ENCODE assay signal across 31 cellular contexts in genomic region chr13:93190006-93190405, GRCh38. TPM values are rescaled to one million over a fixed set of nuclear protein-coding genes. Genes with fewer than 3 reads are reported as not detected.
"Had no signal": no experiment of that assay in that cellular context is flagged by ENCODE, and none has a peak within 500 bp of the region (broad histone marks: within the 10 kb centered on the region; RNA-seq: fewer than 3 reads in every experiment).

No MANE protein-coding gene starts in this region.

- H3K9me3 ChIP-seq: ascending aorta, breast epithelium, colonic mucosa, esophagus squamous epithelium, gastroesophageal sphincter had no signal

- H3K4me3 ChIP-seq: ascending aorta, breast epithelium, cardiac muscle cell, colonic mucosa, esophagus squamous epithelium, gastroesophageal sphincter, heart right ventricle had no signal

- H3K27ac ChIP-seq: ascending aorta, breast epithelium, cardiac muscle cell, colonic mucosa, epithelial cell of prostate, esophagus squamous epithelium, gastroesophageal sphincter, heart right ventricle had no signal

- H3K36me3 ChIP-seq: ascending aorta, breast epithelium, cardiac muscle cell, colonic mucosa, esophagus squamous epithelium, gastroesophageal sphincter, heart right ventricle had no signal

- H3K27me3 ChIP-seq: ascending aorta, breast epithelium, cardiac muscle cell, colonic mucosa, esophagus squamous epithelium, gastroesophageal sphincter, heart right ventricle had no signal

- DNase-seq: activated CD4-positive, alpha-beta memory T cell treated with anti-CD3 and anti-CD28 coated beads for 36 hours; activated CD4-positive, alpha-beta T cell treated with anti-CD3 and anti-CD28 coated beads for 36 hours; activated CD4-positive, alpha-beta T cell treated with anti-CD3 and anti-CD28 coated beads, Interleukin-2, amount 10 ng/mL, durations not matched to agents 24 days and 14 days; activated CD4-positive, CD25-positive, alpha-beta regulatory T cell; activated CD4-positive, CD25-positive, alpha-beta regulatory T cell treated with anti-CD3 and anti-CD28 coated beads, Interleukin-2, amount 50 U/mL, for 72 hours; activated CD8-positive, alpha-beta memory T cell treated with anti-CD3 and anti-CD28 coated beads, Interleukin-2, amount 10 ng/mL, durations not matched to agents 7 days and 5 days; activated CD8-positive, alpha-beta memory T cell treated with anti-CD3 and anti-CD28 coated beads, Interleukin-2, amount 50 U/mL, for 4 hours; activated CD8-positive, alpha-beta T cell treated with anti-CD3 and anti-CD28 coated beads, Interleukin-2, amount 10 ng/mL, durations not matched to agents 7 days and 5 days; activated gamma-delta T cell; activated naive CD4-positive, alpha-beta T cell; activated naive CD4-positive, alpha-beta T cell treated with anti-CD3 and anti-CD28 coated beads, Interleukin-2, amount 10 ng/mL, durations not matched to agents 7 days and 5 days; activated naive CD8-positive, alpha-beta T cell treated with anti-CD3 and anti-CD28 coated beads, Interleukin-2, amount 10 ng/mL, durations not matched to agents 7 days and 5 days; activated T-cell treated with anti-CD3 and anti-CD28 coated beads, Interleukin-2, amount 50 U/mL, for 24 hours; activated T-cell treated with anti-CD3 and anti-CD28 coated beads, Interleukin-2, amount 50 U/mL, for 72 hours; central memory CD4-positive, alpha-beta T cell; cerebellar nuclear complex; colonic mucosa; effector CD8-positive, alpha-beta T cell; esophagus squamous epithelium; foreskin melanocyte; heart right ventricle; T-helper 17 cell; T1000 had no signal

- H3K4me1 ChIP-seq: ascending aorta, breast epithelium, colonic mucosa, esophagus squamous epithelium, gastroesophageal sphincter, heart right ventricle had no signal

RNA-seq across cellular contexts. Expression of gene GPC6, which starts 36.6 kb away (rescaled TPM):
- total RNA-seq: activated CD4-positive, alpha-beta memory T cell treated with anti-CD3 and anti-CD28 coated beads for 36 hours; activated CD4-positive, alpha-beta T cell treated with anti-CD3 and anti-CD28 coated beads for 36 hours; activated CD4-positive, alpha-beta T cell treated with anti-CD3 and anti-CD28 coated beads, Interleukin-2, amount 10 ng/mL, durations not matched to agents 24 days and 14 days; activated CD8-positive, alpha-beta memory T cell treated with anti-CD3 and anti-CD28 coated beads for 36 hours; activated CD8-positive, alpha-beta memory T cell treated with anti-CD3 and anti-CD28 coated beads, Interleukin-2, amount 10 ng/mL, durations not matched to agents 7 days and 5 days; activated CD8-positive, alpha-beta T cell treated with anti-CD3 and anti-CD28 coated beads, Interleukin-2, amount 10 ng/mL, durations not matched to agents 7 days and 5 days; activated naive CD4-positive, alpha-beta T cell treated with anti-CD3 and anti-CD28 coated beads, Interleukin-2, amount 50 U/mL, for 72 hours; activated naive CD8-positive, alpha-beta T cell treated with anti-CD3 and anti-CD28 coated beads, Interleukin-2, amount 10 ng/mL, durations not matched to agents 7 days and 5 days; activated T-cell treated with anti-CD3 and anti-CD28 coated beads, Interleukin-2, amount 50 U/mL, for 72 hours; endothelial cell of umbilical vein; T-helper 17 cell had no signal
